ENCODE assay signal across 3 cellular contexts in the genomic region with DNA sequence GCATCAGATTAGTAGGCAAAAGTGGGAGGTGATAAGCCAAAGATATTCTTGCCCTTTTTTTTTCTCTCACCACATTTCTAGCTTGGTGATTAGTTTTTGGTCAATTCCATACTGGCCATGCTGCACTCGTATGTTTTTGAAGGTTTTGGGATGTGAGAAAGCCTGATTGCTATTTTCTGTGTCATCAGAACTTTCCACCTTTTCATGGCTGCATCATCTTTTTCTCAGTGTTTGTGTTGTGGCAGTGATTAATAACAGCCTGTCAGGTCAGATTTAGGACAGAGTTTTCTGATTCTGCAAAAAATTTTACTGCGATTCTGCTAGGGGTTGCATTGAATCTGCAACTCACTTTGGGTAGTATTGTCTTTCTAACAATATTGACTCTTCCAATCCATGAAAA.
TF ChIP-seq lines count a peak whose summit lies in the region.

No MANE protein-coding gene starts in this region.

TF ChIP-seq in SK-N-SH, 30 proteins besides CTCF, POLR2A, EP300 and RAD21:
- TF ChIP-seq PBX3 (IDR thresholded peaks at IDR 0.05): peak; percentile 70
- no peak for TF ChIP-seq TAF1 (IDR thresholded peaks at IDR 0.05; ENCODE audit: borderline replicate concordance, low read depth, low read length)
TF ChIP-seq in SK-N-SH: peak in this region for 1.

TF ChIP-seq in SK-N-SH treated with all-trans-retinoic acid at 6 μM for 48 hours, 23 proteins besides CTCF, POLR2A, EP300 and RAD21 (continued from another document):
- no peak for TF ChIP-seq CSDC2 (CRISPR knock-in tag; IDR thresholded peaks at IDR 0.05)
- TF ChIP-seq ZNF8 (CRISPR knock-in tag; IDR thresholded peaks at IDR 0.05): no peak
- TF ChIP-seq ESRRG (CRISPR knock-in tag; IDR thresholded peaks at IDR 0.05): no peak
- no peak for TF ChIP-seq BACH2 (CRISPR knock-in tag; IDR thresholded peaks at IDR 0.05; ENCODE audit: borderline replicate concordance)
- TF ChIP-seq PATZ1 (CRISPR knock-in tag; IDR thresholded peaks at IDR 0.05; ENCODE audit: borderline replicate concordance): no peak
- TF ChIP-seq ZNF565 (CRISPR knock-in tag; conservative IDR thresholded peaks at IDR 0.05; ENCODE audit: low read depth): no peak
- TF ChIP-seq PPARA (CRISPR knock-in tag; IDR thresholded peaks at IDR 0.05; ENCODE audit: borderline replicate concordance): no peak
- no peak for TF ChIP-seq ISL1 (CRISPR knock-in tag; IDR thresholded peaks at IDR 0.05)
- no peak for TF ChIP-seq ZC3H10 (CRISPR knock-in tag; IDR thresholded peaks at IDR 0.05)
- TF ChIP-seq, protein P1, sequence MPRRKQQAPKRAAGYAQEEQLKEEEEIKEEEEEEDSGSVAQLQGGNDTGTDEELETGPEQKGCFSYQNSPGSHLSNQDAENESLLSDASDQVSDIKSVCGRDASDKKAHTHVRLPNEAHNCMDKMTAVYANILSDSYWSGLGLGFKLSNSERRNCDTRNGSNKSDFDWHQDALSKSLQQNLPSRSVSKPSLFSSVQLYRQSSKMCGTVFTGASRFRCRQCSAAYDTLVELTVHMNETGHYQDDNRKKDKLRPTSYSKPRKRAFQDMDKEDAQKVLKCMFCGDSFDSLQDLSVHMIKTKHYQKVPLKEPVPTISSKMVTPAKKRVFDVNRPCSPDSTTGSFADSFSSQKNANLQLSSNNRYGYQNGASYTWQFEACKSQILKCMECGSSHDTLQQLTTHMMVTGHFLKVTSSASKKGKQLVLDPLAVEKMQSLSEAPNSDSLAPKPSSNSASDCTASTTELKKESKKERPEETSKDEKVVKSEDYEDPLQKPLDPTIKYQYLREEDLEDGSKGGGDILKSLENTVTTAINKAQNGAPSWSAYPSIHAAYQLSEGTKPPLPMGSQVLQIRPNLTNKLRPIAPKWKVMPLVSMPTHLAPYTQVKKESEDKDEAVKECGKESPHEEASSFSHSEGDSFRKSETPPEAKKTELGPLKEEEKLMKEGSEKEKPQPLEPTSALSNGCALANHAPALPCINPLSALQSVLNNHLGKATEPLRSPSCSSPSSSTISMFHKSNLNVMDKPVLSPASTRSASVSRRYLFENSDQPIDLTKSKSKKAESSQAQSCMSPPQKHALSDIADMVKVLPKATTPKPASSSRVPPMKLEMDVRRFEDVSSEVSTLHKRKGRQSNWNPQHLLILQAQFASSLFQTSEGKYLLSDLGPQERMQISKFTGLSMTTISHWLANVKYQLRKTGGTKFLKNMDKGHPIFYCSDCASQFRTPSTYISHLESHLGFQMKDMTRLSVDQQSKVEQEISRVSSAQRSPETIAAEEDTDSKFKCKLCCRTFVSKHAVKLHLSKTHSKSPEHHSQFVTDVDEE (CRISPR knock-in tag; IDR thresholded peaks at IDR 0.05): no peak
- no peak for TF ChIP-seq TCF4 (CRISPR knock-in tag; IDR thresholded peaks at IDR 0.05; ENCODE audit: borderline replicate concordance)
- no peak for TF ChIP-seq TOX (CRISPR knock-in tag; IDR thresholded peaks at IDR 0.05; ENCODE audit: borderline replicate concordance)
- TF ChIP-seq CREB5 (CRISPR knock-in tag; IDR thresholded peaks at IDR 0.05; ENCODE audit: low read depth): no peak
- no peak for TF ChIP-seq SNAI2 (CRISPR knock-in tag; IDR thresholded peaks at IDR 0.05)
- TF ChIP-seq ZFP3 (CRISPR knock-in tag; IDR thresholded peaks at IDR 0.05): no peak
- TF ChIP-seq GLIS3 (CRISPR knock-in tag; IDR thresholded peaks at IDR 0.05): no peak
- TF ChIP-seq RARB (CRISPR knock-in tag; IDR thresholded peaks at IDR 0.05): no peak
TF ChIP-seq in SK-N-SH treated with all-trans-retinoic acid at 6 μM for 48 hours: peak in this region for 0.

TF ChIP-seq in IMR-90, 13 proteins besides CTCF, POLR2A, EP300 and RAD21:
- no peak for TF ChIP-seq RCOR1 (IDR thresholded peaks at IDR 0.05; ENCODE audit: insufficient replicate concordance, low read length)
- TF ChIP-seq CEBPB (IDR thresholded peaks at IDR 0.05; ENCODE audit: low read depth, low read length): no peak
- no peak for TF ChIP-seq SMC3 (IDR thresholded peaks at IDR 0.05; ENCODE audit: low read depth, low read length)
- TF ChIP-seq BHLHE40 (IDR thresholded peaks at IDR 0.05; ENCODE audit: low read depth, low read length): no peak
- no peak for TF ChIP-seq MAZ (IDR thresholded peaks at IDR 0.05; ENCODE audit: borderline replicate concordance, low read depth, low read length)
- no peak for TF ChIP-seq FOS (IDR thresholded peaks at IDR 0.05; ENCODE audit: low read depth, low read length)
- TF ChIP-seq CHD1 (IDR thresholded peaks at IDR 0.05; ENCODE audit: low read depth, low read length): no peak
- TF ChIP-seq, protein P2, sequence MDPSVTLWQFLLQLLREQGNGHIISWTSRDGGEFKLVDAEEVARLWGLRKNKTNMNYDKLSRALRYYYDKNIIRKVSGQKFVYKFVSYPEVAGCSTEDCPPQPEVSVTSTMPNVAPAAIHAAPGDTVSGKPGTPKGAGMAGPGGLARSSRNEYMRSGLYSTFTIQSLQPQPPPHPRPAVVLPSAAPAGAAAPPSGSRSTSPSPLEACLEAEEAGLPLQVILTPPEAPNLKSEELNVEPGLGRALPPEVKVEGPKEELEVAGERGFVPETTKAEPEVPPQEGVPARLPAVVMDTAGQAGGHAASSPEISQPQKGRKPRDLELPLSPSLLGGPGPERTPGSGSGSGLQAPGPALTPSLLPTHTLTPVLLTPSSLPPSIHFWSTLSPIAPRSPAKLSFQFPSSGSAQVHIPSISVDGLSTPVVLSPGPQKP (IDR thresholded peaks at IDR 0.05; ENCODE audit: borderline replicate concordance, low read depth, low read length): no peak
- no peak for TF ChIP-seq MAFK (IDR thresholded peaks at IDR 0.05; ENCODE audit: low read depth, low read length)
- TF ChIP-seq, protein P3, sequence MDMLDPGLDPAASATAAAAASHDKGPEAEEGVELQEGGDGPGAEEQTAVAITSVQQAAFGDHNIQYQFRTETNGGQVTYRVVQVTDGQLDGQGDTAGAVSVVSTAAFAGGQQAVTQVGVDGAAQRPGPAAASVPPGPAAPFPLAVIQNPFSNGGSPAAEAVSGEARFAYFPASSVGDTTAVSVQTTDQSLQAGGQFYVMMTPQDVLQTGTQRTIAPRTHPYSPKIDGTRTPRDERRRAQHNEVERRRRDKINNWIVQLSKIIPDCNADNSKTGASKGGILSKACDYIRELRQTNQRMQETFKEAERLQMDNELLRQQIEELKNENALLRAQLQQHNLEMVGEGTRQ (IDR thresholded peaks at IDR 0.05; ENCODE audit: low read depth, low read length): no peak
- no peak for TF ChIP-seq RFX5 (IDR thresholded peaks at IDR 0.05; ENCODE audit: low read depth, low read length)
- no peak for TF ChIP-seq MXI1 (IDR thresholded peaks at IDR 0.05; ENCODE audit: borderline replicate concordance, low read depth, low read length)
